29 cellular contexts compared by ENCODE assay signal in genomic region chr13:113800576-113800926, GRCh38.
"Had no signal": no experiment of that assay in that cellular context is flagged by ENCODE, and none has a peak within 500 bp of the region (broad histone marks: within the 10 kb centered on the region; RNA-seq: fewer than 3 reads in every experiment).

No MANE protein-coding gene starts in this region.

- H3K4me1 Mint-ChIP-seq: activated naive CD4-positive, alpha-beta T cell treated with anti-CD3 and anti-CD28 coated beads, Interleukin-2, amount 50 U/mL, for 24 hours; activated naive CD8-positive, alpha-beta T cell treated with anti-CD3 and anti-CD28 coated beads, Interleukin-2, amount 50 U/mL, for 24 hours; memory B cell had no signal

- H3K4me3 Mint-ChIP-seq: activated naive CD4-positive, alpha-beta T cell treated with anti-CD3 and anti-CD28 coated beads, Interleukin-2, amount 50 U/mL, for 24 hours; activated naive CD8-positive, alpha-beta T cell treated with anti-CD3 and anti-CD28 coated beads, Interleukin-2, amount 50 U/mL, for 24 hours; activated T-helper 1 cell treated with anti-CD3 and anti-CD28 coated beads, Interleukin-12 subunit alpha, Interleukin-12 subunit beta, Interleukin-2, Interleukin-4 antibody, amounts not matched to agents 30 ng/mL and 10 ng/mL and 1 ng/mL, durations not matched to agents 14 hours and 24 hours and 36 hours; dendritic cell treated with granulocyte-macrophage colony-stimulating factor and Interleukin-4, amounts not matched to agents 40 ng/mL and 50 ng/mL, for 4 days; memory B cell; naive thymus-derived CD8-positive, alpha-beta T cell; T-helper 1 cell treated with Interleukin-12 subunit alpha and Interleukin-12 subunit beta and Interleukin-4 antibody, amounts not matched to agents 30 μg/mL and 1 μg/mL, for 36 hours had no signal

- H3K27ac ChIP-seq: epithelial cell of prostate, esophagus squamous epithelium, thoracic aorta, uterus, VCaP had no signal

- H3K9me3 ChIP-seq: esophagus squamous epithelium, SK-N-SH, thoracic aorta, uterus had no signal

- H3K36me3 Mint-ChIP-seq: activated naive CD4-positive, alpha-beta T cell treated with anti-CD3 and anti-CD28 coated beads, Interleukin-2, amount 50 U/mL, for 24 hours; memory B cell; naive thymus-derived CD8-positive, alpha-beta T cell had no signal

- H3K4me3 ChIP-seq: esophagus squamous epithelium, thoracic aorta, uterus had no signal

- H3K27ac Mint-ChIP-seq: activated naive CD4-positive, alpha-beta T cell treated with anti-CD3 and anti-CD28 coated beads, Interleukin-2, amount 50 U/mL, for 24 hours; activated naive CD8-positive, alpha-beta T cell treated with anti-CD3 and anti-CD28 coated beads, Interleukin-2, amount 50 U/mL, for 24 hours; activated T-helper 1 cell treated with anti-CD3 and anti-CD28 coated beads, Interleukin-12 subunit alpha, Interleukin-12 subunit beta, Interleukin-2, Interleukin-4 antibody, amounts not matched to agents 30 ng/mL and 10 ng/mL and 1 ng/mL, durations not matched to agents 14 hours and 24 hours and 36 hours; dendritic cell treated with granulocyte-macrophage colony-stimulating factor and Interleukin-4, amounts not matched to agents 40 ng/mL and 50 ng/mL, for 4 days; memory B cell; progenitor cell of endocrine pancreas had no signal

- H3K27me3 Mint-ChIP-seq: activated naive CD4-positive, alpha-beta T cell treated with anti-CD3 and anti-CD28 coated beads, Interleukin-2, amount 50 U/mL, for 24 hours; activated naive CD8-positive, alpha-beta T cell treated with anti-CD3 and anti-CD28 coated beads, Interleukin-2, amount 50 U/mL, for 24 hours; memory B cell; progenitor cell of endocrine pancreas had no signal

- H3K4me1 ChIP-seq: uterus had no signal

- H3K9me3 Mint-ChIP-seq: activated naive CD4-positive, alpha-beta T cell treated with anti-CD3 and anti-CD28 coated beads, Interleukin-2, amount 50 U/mL, for 24 hours; activated naive CD8-positive, alpha-beta T cell treated with anti-CD3 and anti-CD28 coated beads, Interleukin-2, amount 50 U/mL, for 24 hours; activated T-helper 1 cell treated with anti-CD3 and anti-CD28 coated beads, Interleukin-12 subunit alpha, Interleukin-12 subunit beta, Interleukin-2, Interleukin-4 antibody, amounts not matched to agents 30 ng/mL and 10 ng/mL and 1 ng/mL, durations not matched to agents 14 hours and 24 hours and 36 hours; memory B cell; T-helper 1 cell treated with Interleukin-12 subunit alpha and Interleukin-12 subunit beta and Interleukin-4 antibody, amounts not matched to agents 30 μg/mL and 1 μg/mL, for 36 hours had no signal

- ATAC-seq: activated CD4-positive, CD25-positive, alpha-beta regulatory T cell treated with anti-CD3 and anti-CD28 coated beads, Interleukin-2, amount 50 U/mL, for 24 hours; activated naive CD8-positive, alpha-beta T cell treated with anti-CD3 and anti-CD28 coated beads, Interleukin-2, amount 50 U/mL, for 24 hours; naive thymus-derived CD8-positive, alpha-beta T cell had no signal

- H3K27me3 ChIP-seq: uterus had no signal

- H3K36me3 ChIP-seq: thoracic aorta, uterus had no signal

- DNase-seq: activated CD4-positive, alpha-beta T cell treated with anti-CD3 and anti-CD28 coated beads for 48 hours; activated CD4-positive, alpha-beta T cell treated with anti-CD3 and anti-CD28 coated beads, Interleukin-2, amount 50 U/mL, for 48 hours; activated CD8-positive, alpha-beta memory T cell treated with anti-CD3 and anti-CD28 coated beads for 24 hours; activated gamma-delta T cell; activated naive CD8-positive, alpha-beta T cell treated with anti-CD3 and anti-CD28 coated beads, Interleukin-2, amount 50 U/mL, for 24 hours; activated T-cell treated with anti-CD3 and anti-CD28 coated beads, Interleukin-2, amount 50 U/mL, for 1 hour; amygdala; central memory CD4-positive, alpha-beta T cell; effector CD4-positive, alpha-beta T cell; esophagus squamous epithelium; foreskin melanocyte; SK-N-SH; stimulated activated CD4-positive, alpha-beta T cell treated with anti-CD3 and anti-CD28 coated beads, Interleukin-2, amount 100 ng/mL, for 48 hours; stimulated activated naive CD4-positive, alpha-beta T cell treated with Interleukin-2 at 50 U/mL for 16 hours; SW 1271; T-helper 9 cell; trophoblast cell; uterus had no signal
